In genomic region chr7:74269757-74270277, GRCh38 we compare ENCODE assay signal across 8 cellular contexts. TPM values are rescaled to one million over a fixed set of nuclear protein-coding genes. Genes with fewer than 3 reads are reported as not detected.
DNase-seq lines count a peak whose midpoint lies in the region; ATAC-seq and TF ChIP-seq lines count a peak whose summit lies in the region.

No MANE protein-coding gene starts in this region.

- intact Hi-C loops in left ventricle myocardium superior (cut with micrococcal nuclease) (no loop called here), posterior cingulate gyrus (cut with DNase I) (loop anchor here (1.0 kb wide), 1 partner anchor 19 kb away; the partner anchor contains the start of gene CLIP2)

- TF ChIP-seq CTCF in Loucy (conservative IDR thresholded peaks at IDR 0.05; ENCODE audit: low read length), result no peak

- H3K9me3 ChIP-seq in Loucy (ENCODE audit: insufficient read depth, low read depth, low read length) (no peaks in the 10 kb centered on the region), SK-N-MC (ENCODE audit: low read depth, low read length) (no peaks in the 10 kb centered on the region)

- peak; percentile 25 for ATAC-seq in GM18861 (IDR thresholded peaks at IDR 0.05; ENCODE audit: unreplicated experiment)
- ATAC-seq in left ventricle myocardium superior, result peak; percentile 51
- no peak for ATAC-seq in GM21367 (IDR thresholded peaks at IDR 0.05; ENCODE audit: unreplicated experiment)

- no peaks in the 10 kb centered on the region for H3K36me3 ChIP-seq in ACC112 (ENCODE audit: insufficient read depth, low read length)
- H3K36me3 ChIP-seq in Loucy (ENCODE audit: insufficient read depth, low read length), result no peaks in the 10 kb centered on the region
- no peaks in the 10 kb centered on the region for H3K36me3 ChIP-seq in SK-N-MC (ENCODE audit: insufficient read depth, low read length)

- H3K79me2 ChIP-seq in ACC112 (ENCODE audit: control insufficient read depth, insufficient read depth, low read length, unreplicated experiment) (no peaks in the 10 kb centered on the region), Loucy (ENCODE audit: insufficient read depth, low read length) (no peaks in the 10 kb centered on the region)

- H3K9ac ChIP-seq in Loucy (ENCODE audit: low read depth, low read length, poor library complexity, severe bottlenecking) (peak overlapping the region; percentile 50), SK-N-MC (ENCODE audit: insufficient read length) (no peak overlapping the region)

- peak overlapping the region; percentile 57; the same call in 1 of the 2 replicates for H3K27ac ChIP-seq in ACC112 (ENCODE audit: low read depth, low read length)
- H3K27ac ChIP-seq in SK-N-MC, result no peak overlapping the region

- H3K4me3 ChIP-seq in ACC112 (ENCODE audit: low read depth, low read length) (peak overlapping the region; percentile 75), Loucy (ENCODE audit: low read length, poor library complexity, severe bottlenecking) (peak overlapping the region; percentile 87), SK-N-MC (peak overlapping the region; percentile 82)

- peaks cover 2% of the 10 kb centered on the region; the same call in 1 of the 2 replicates for H3F3A ChIP-seq in Loucy (ENCODE audit: low read depth)

- peak overlapping the region; percentile 71 for H3K4me2 ChIP-seq in Loucy (ENCODE audit: low read depth, low read length, poor library complexity, severe bottlenecking)

- no peaks in the 10 kb centered on the region for H4K20me1 ChIP-seq in Loucy (ENCODE audit: insufficient read depth, low read length, poor library complexity, severe bottlenecking)

- H3K27me3 ChIP-seq in ACC112 (ENCODE audit: insufficient read depth, low read length), result no peaks in the 10 kb centered on the region
- no peaks in the 10 kb centered on the region for H3K27me3 ChIP-seq in Loucy (ENCODE audit: insufficient read depth, low read length, poor library complexity, severe bottlenecking)

- peak overlapping the region; percentile 85 for H2AFZ ChIP-seq in ACC112 (ENCODE audit: low read length, unreplicated experiment)
- peak overlapping the region; percentile 92 for H2AFZ ChIP-seq in Loucy (ENCODE audit: low read length)

- peaks cover 17% of the 10 kb centered on the region for H3K4me1 ChIP-seq in ACC112 (ENCODE audit: control insufficient read depth, insufficient read depth, low read length, unreplicated experiment)
- H3K4me1 ChIP-seq in Loucy (ENCODE audit: insufficient read depth, low read length, poor library complexity, severe bottlenecking), result peaks cover 24% of the 10 kb centered on the region

- H3K9me2 ChIP-seq in Loucy (replicated peaks; ENCODE audit: low read depth, low read length), result no peaks in the 10 kb centered on the region

- peak; percentile 62 for DNase-seq in SK-N-MC (ENCODE audit: low read depth, low spot score)
- DNase-seq in amniotic epithelial cell (ENCODE audit: low read depth), result peak; percentile 70
- peak; percentile 53 for DNase-seq in left ventricle myocardium superior
- DNase-seq in posterior cingulate gyrus, result peak in 9 of 10 donors; percentile 42 to 93 (median 57)

RNA-seq across cellular contexts. Expression of gene RFC2, which starts 15.6 kb away (rescaled TPM):
- total RNA-seq in left ventricle myocardium superior, result 10.5 TPM

RNA-seq across cellular contexts. Expression of gene CLIP2, which starts 19.4 kb away (rescaled TPM):
- total RNA-seq in left ventricle myocardium superior, result 6.9 TPM
